8 cellular contexts compared by ENCODE assay signal in the genomic region with DNA sequence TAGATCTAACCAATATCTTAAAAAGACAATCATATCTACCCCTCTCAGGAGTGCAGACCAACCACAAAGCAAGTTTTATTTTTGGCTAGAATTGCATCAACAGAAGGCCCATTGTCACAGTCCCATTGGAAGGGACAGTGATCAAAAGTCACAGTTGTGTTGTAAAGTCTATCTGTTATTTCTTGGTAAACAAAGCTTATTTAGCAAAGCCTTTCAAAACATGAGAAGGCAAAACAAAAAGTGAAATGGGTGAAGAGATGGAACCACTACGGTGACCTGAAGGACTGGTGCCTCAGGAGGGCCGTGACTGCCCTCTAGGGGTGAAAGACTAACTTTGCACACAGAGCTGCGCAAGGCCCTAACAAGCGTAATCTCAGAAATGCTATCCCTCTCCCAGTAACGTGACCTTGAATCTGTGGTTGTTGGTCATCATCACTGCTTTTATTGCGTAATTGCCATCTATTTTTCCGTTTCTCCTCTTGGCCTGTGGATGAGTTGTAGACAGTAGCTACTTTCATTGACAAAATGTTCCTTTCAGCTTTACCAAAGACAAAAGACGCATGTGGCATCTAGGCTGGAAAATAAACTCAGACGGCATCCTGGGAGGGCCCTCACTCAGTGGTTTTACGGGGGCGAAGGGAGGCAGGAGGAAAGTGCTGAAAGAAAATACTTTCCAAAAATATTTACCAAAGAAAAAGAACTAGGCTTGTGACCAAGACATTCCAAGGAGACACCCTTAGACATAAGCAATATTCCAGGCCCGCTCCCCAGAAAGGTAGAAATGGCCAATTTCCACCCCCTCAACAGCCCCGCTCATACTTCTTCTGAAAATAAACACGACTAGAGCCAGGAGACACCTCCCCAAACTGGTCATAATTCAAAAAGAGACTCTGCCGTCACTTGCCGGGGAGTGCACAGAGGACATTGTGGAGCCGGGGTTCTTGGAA.
A peak's percentile ranks its signal among the peaks of the same experiment; 100 is the strongest.
DNase-seq lines count a peak whose midpoint lies in the region; ATAC-seq and TF ChIP-seq lines count a peak whose summit lies in the region.

No MANE protein-coding gene starts in this region.

- H3K36me3 ChIP-seq in esophagus squamous epithelium = no peaks in the 10 kb centered on the region

- no peaks in the 10 kb centered on the region for H3K36me3 Mint-ChIP-seq in activated T-cell treated with anti-CD3 and anti-CD28 coated beads, Interleukin-2, amount 50 U/mL, for 4 hours (ENCODE audit: insufficient read depth)
- H3K36me3 Mint-ChIP-seq in nephron progenitor cell (ENCODE audit: low read depth) = no peaks in the 10 kb centered on the region
- no peaks in the 10 kb centered on the region for H3K36me3 Mint-ChIP-seq in stimulated activated naive CD8-positive, alpha-beta T cell treated with anti-CD3 and anti-CD28 coated beads, Interleukin-15, Interleukin-2, amounts not matched to agents 100 ng/mL and 50 ng/mL, for 24 hours (ENCODE audit: low read depth)

- H3K4me1 ChIP-seq in esophagus squamous epithelium = peaks cover 0 to 21% (median 4%) of the 10 kb centered on the region in 3 donors

- no peaks in the 10 kb centered on the region for H3K27me3 Mint-ChIP-seq in activated T-cell treated with anti-CD3 and anti-CD28 coated beads, Interleukin-2, amount 50 U/mL, for 4 hours (ENCODE audit: low read depth)
- peaks cover 3% of the 10 kb centered on the region for H3K27me3 Mint-ChIP-seq in nephron progenitor cell (ENCODE audit: low read depth, poor library complexity)
- H3K27me3 Mint-ChIP-seq in stimulated activated naive CD8-positive, alpha-beta T cell treated with anti-CD3 and anti-CD28 coated beads, Interleukin-15, Interleukin-2, amounts not matched to agents 100 ng/mL and 50 ng/mL, for 24 hours = no peaks in the 10 kb centered on the region

- in situ Hi-C loops in Caki2 (cut with HindIII; ENCODE audit: low pct_unique_long_range_greater_than_20kb, low sequenced_read_pairs) = no loop called here

- no peak overlapping the region for H3K4me3 Mint-ChIP-seq in activated T-cell treated with anti-CD3 and anti-CD28 coated beads, Interleukin-2, amount 50 U/mL, for 4 hours
- no peak overlapping the region for H3K4me3 Mint-ChIP-seq in nephron progenitor cell
- peak overlapping the region; percentile 42 for H3K4me3 Mint-ChIP-seq in stimulated activated naive CD8-positive, alpha-beta T cell treated with anti-CD3 and anti-CD28 coated beads, Interleukin-15, Interleukin-2, amounts not matched to agents 100 ng/mL and 50 ng/mL, for 24 hours

- TF ChIP-seq CTCF in esophagus squamous epithelium (IDR thresholded peaks at IDR 0.05) (peak; percentile 81 to 92 (median 86)), nephron progenitor cell (IDR thresholded peaks at IDR 0.05) (peak; percentile 93)

- peak; percentile 96 for ATAC-seq in GM19455 (IDR thresholded peaks at IDR 0.05; ENCODE audit: unreplicated experiment)
- peak; percentile 94 for ATAC-seq in HG03521 (IDR thresholded peaks at IDR 0.05; ENCODE audit: unreplicated experiment)
- peak; percentile 85 to 89 for ATAC-seq in activated T-cell treated with anti-CD3 and anti-CD28 coated beads, Interleukin-2, amount 50 U/mL, for 4 hours

- H3K4me1 Mint-ChIP-seq in activated T-cell treated with anti-CD3 and anti-CD28 coated beads, Interleukin-2, amount 50 U/mL, for 4 hours (ENCODE audit: low read depth) = peaks cover 20% of the 10 kb centered on the region
- H3K4me1 Mint-ChIP-seq in nephron progenitor cell = peaks cover 24% of the 10 kb centered on the region
- H3K4me1 Mint-ChIP-seq in stimulated activated naive CD8-positive, alpha-beta T cell treated with anti-CD3 and anti-CD28 coated beads, Interleukin-15, Interleukin-2, amounts not matched to agents 100 ng/mL and 50 ng/mL, for 24 hours (ENCODE audit: low read depth) = peaks cover 27% of the 10 kb centered on the region

- H3K9me3 Mint-ChIP-seq in activated T-cell treated with anti-CD3 and anti-CD28 coated beads, Interleukin-2, amount 50 U/mL, for 4 hours = no peaks in the 10 kb centered on the region
- H3K9me3 Mint-ChIP-seq in nephron progenitor cell = no peaks in the 10 kb centered on the region
- H3K9me3 Mint-ChIP-seq in stimulated activated naive CD8-positive, alpha-beta T cell treated with anti-CD3 and anti-CD28 coated beads, Interleukin-15, Interleukin-2, amounts not matched to agents 100 ng/mL and 50 ng/mL, for 24 hours = no peaks in the 10 kb centered on the region

- no peaks in the 10 kb centered on the region for H3K9me3 ChIP-seq in esophagus squamous epithelium

- no peak overlapping the region for H3K4me3 ChIP-seq in esophagus squamous epithelium

- 32 to 37% methylated on average over 16 to 17 of the region's 17 CpGs for WGBS in esophagus squamous epithelium, 2 donors

- DNase-seq in Caki2 (ENCODE audit: low read depth) (peak; percentile 64), OCI-M2 (lab: John Stamatoyannopoulos, UW; ENCODE audit: unreplicated experiment) (peak; percentile 2), esophagus squamous epithelium (lab: John Stamatoyannopoulos, UW) (no peak), nephron progenitor cell (peak; percentile 64)
- peak; percentile 54 for DNase-seq in activated T-cell treated with anti-CD3 and anti-CD28 coated beads, Interleukin-2, amount 50 U/mL, for 4 hours

- peak overlapping the region in 3 of 4 donors; percentile 3 to 73 (median 56) for H3K27ac ChIP-seq in esophagus squamous epithelium

- no peak for TF ChIP-seq POLR2A in esophagus squamous epithelium (IDR thresholded peaks at IDR 0.05)

- no peaks in the 10 kb centered on the region for H3K27me3 ChIP-seq in esophagus squamous epithelium

- intact Hi-C loops in esophagus squamous epithelium (cut with DNase I) = loop anchor here (5.0 to 10.0 kb wide), 2 partner anchors 98 to 144 kb away; no protein-coding TSS in a partner anchor

- H3K27ac Mint-ChIP-seq in nephron progenitor cell = peak overlapping the region; percentile 92
- peak overlapping the region; percentile 63 for H3K27ac Mint-ChIP-seq in stimulated activated naive CD8-positive, alpha-beta T cell treated with anti-CD3 and anti-CD28 coated beads, Interleukin-15, Interleukin-2, amounts not matched to agents 100 ng/mL and 50 ng/mL, for 24 hours
